27 cellular contexts compared by ENCODE assay signal in the genomic region with DNA sequence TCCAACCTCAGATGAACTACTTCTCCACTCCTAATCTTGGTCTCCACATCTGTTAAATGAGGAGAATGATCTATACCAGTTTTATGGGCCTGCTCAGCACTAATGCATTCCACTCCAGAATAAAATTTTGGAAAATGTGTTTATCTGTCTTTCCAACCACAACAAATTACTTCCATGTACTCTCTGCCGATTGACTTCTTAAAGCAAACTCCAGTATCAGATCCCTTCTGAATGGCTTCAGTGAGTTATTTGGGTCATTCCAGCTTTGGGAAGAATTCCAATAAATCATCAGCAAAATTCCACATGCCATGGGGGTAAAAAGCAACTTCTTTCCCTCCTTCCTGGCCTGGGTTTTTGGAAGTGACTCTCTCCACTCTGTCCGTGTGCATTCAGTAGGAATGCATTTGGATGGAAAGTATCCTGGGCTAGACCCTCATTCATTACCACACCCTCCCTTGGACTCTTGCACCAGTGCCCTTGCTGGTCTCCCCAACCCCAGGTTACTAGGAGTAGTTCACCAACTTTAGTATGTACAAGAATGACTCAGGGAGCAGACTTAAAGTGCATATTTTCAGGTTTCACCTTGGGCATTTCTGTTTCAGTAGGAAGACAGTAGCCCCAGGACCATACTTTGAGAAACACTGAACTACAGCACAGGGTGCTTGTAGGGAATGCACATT. TPM values are rescaled to one million over a fixed set of nuclear protein-coding genes. Genes with fewer than 3 reads are reported as not detected.
"Had no signal": no experiment of that assay in that cellular context is flagged by ENCODE, and none has a peak within 500 bp of the region (broad histone marks: within the 10 kb centered on the region; RNA-seq: fewer than 3 reads in every experiment).

No MANE protein-coding gene starts in this region.

- DNase-seq: activated CD4-positive, alpha-beta memory T cell treated with anti-CD3 and anti-CD28 coated beads, Interleukin-2, amount 10 ng/mL, durations not matched to agents 7 days and 5 days; activated CD4-positive, alpha-beta T cell treated with anti-CD3 and anti-CD28 coated beads, Interleukin-2, amount 10 ng/mL, durations not matched to agents 24 days and 14 days; activated CD4-positive, CD25-positive, alpha-beta regulatory T cell treated with anti-CD3 and anti-CD28 coated beads, Interleukin-2, amount 50 U/mL, for 72 hours; activated CD8-positive, alpha-beta memory T cell treated with anti-CD3 and anti-CD28 coated beads, Interleukin-2, amount 50 U/mL, for 48 hours; activated gamma-delta T cell treated with Interleukin-2 at 50 U/mL for 16 hours; activated naive CD4-positive, alpha-beta T cell treated with anti-CD3 and anti-CD28 coated beads, Interleukin-2, amount 50 U/mL, for 16 hours; activated T-cell treated with anti-CD3 and anti-CD28 coated beads, Interleukin-2, amount 50 U/mL, for 4 hours; amniotic stem cell; central memory CD4-positive, alpha-beta T cell; endodermal cell; foreskin fibroblast; head of caudate nucleus; hippocampal formation; left cardiac atrium; left ventricle myocardium superior; ovary; stimulated activated CD4-positive, alpha-beta T cell treated with anti-CD3 and anti-CD28 coated beads, Interleukin-15, amount 100 ng/mL, for 24 hours; stimulated activated naive CD4-positive, alpha-beta T cell treated with Interleukin-2 at 50 U/mL for 16 hours; T-helper 2 cell; testis; upper lobe of left lung had no signal

- H3K4me2 ChIP-seq: smooth muscle cell had no signal

- H3K4me1 ChIP-seq: breast epithelium, testis, upper lobe of left lung had no signal

- H3K4me3 ChIP-seq: breast epithelium, esophagus muscularis mucosa, ovary, smooth muscle cell, testis, upper lobe of left lung had no signal

- H3K27ac ChIP-seq: esophagus muscularis mucosa, ovary, testis, upper lobe of left lung had no signal

- H3K36me3 ChIP-seq: breast epithelium, esophagus muscularis mucosa, ovary, upper lobe of left lung had no signal

- H3K27me3 ChIP-seq: breast epithelium, esophagus muscularis mucosa, ovary, testis, upper lobe of left lung had no signal

- H3K9me3 ChIP-seq: ovary, testis, upper lobe of left lung had no signal

RNA-seq across cellular contexts. Expression of a gene that starts 15.4 kb away (rescaled TPM):
- total RNA-seq: activated CD4-positive, alpha-beta memory T cell treated with anti-CD3 and anti-CD28 coated beads, Interleukin-2, amount 10 ng/mL, durations not matched to agents 7 days and 5 days; activated CD4-positive, alpha-beta T cell treated with anti-CD3 and anti-CD28 coated beads, Interleukin-2, amount 10 ng/mL, durations not matched to agents 24 days and 14 days; activated T-helper 17 cell treated with anti-CD3 and anti-CD28 coated beads, Interleukin-2, amount 50 U/mL, for 72 hours; breast epithelium; endodermal cell; esophagus muscularis mucosa; left cardiac atrium; left ventricle myocardium superior; lung microvascular endothelial cell; smooth muscle cell had no signal
- polyA plus RNA-seq: keratinocyte had no signal

RNA-seq across cellular contexts. Expression of a gene that starts 56.3 kb away (rescaled TPM):
- total RNA-seq: activated CD4-positive, alpha-beta memory T cell treated with anti-CD3 and anti-CD28 coated beads, Interleukin-2, amount 10 ng/mL, durations not matched to agents 7 days and 5 days; activated CD4-positive, alpha-beta T cell treated with anti-CD3 and anti-CD28 coated beads, Interleukin-2, amount 10 ng/mL, durations not matched to agents 24 days and 14 days; activated T-cell treated with anti-CD3 and anti-CD28 coated beads, Interleukin-2, amount 50 U/mL, for 4 hours; activated T-helper 17 cell treated with anti-CD3 and anti-CD28 coated beads, Interleukin-2, amount 50 U/mL, for 72 hours; endodermal cell; lung microvascular endothelial cell; smooth muscle cell had no signal
- polyA plus RNA-seq: keratinocyte, smooth muscle cell had no signal
